In genomic region chr5:36585696-36586095, GRCh38 we compare ENCODE assay signal across 28 cellular contexts. TPM values are rescaled to one million over a fixed set of nuclear protein-coding genes. Genes with fewer than 3 reads are reported as not detected.
"Had no signal": no experiment of that assay in that cellular context is flagged by ENCODE, and none has a peak within 500 bp of the region (broad histone marks: within the 10 kb centered on the region; RNA-seq: fewer than 3 reads in every experiment).

No MANE protein-coding gene starts in this region.

- H3K27me3 ChIP-seq: breast epithelium, esophagus muscularis mucosa, foreskin keratinocyte, heart left ventricle, pancreas, sigmoid colon, uterus had no signal

- H3K36me3 ChIP-seq: breast epithelium, esophagus muscularis mucosa, heart left ventricle, pancreas, prostate gland, sigmoid colon, thoracic aorta, uterus had no signal

- H3K27ac ChIP-seq: breast epithelium, esophagus muscularis mucosa, foreskin keratinocyte, heart left ventricle, pancreas, prostate gland, sigmoid colon, thoracic aorta, uterus had no signal

- H3K4me3 ChIP-seq: breast epithelium, esophagus muscularis mucosa, heart left ventricle, pancreas, prostate gland, sigmoid colon, thoracic aorta, uterus had no signal

- ATAC-seq: activated naive CD8-positive, alpha-beta T cell treated with anti-CD3 and anti-CD28 coated beads, Interleukin-2, amount 50 U/mL, for 24 hours; foreskin keratinocyte; heart left ventricle; naive thymus-derived CD8-positive, alpha-beta T cell; pancreas; stimulated activated effector memory CD8-positive, alpha-beta T cell treated with anti-CD3 and anti-CD28 coated beads, Interleukin-12 subunit alpha, Interleukin-12 subunit beta, amount 100 ng/mL, for 72 hours; WTC11 had no signal

- DNase-seq: activated CD4-positive, alpha-beta memory T cell treated with anti-CD3 and anti-CD28 coated beads, Interleukin-2, amount 10 ng/mL, durations not matched to agents 7 days and 5 days; activated CD4-positive, alpha-beta T cell treated with anti-CD3 and anti-CD28 coated beads for 1 hour; activated CD4-positive, alpha-beta T cell treated with anti-CD3 and anti-CD28 coated beads, Interleukin-2, amount 10 ng/mL, durations not matched to agents 7 days and 5 days; activated CD8-positive, alpha-beta memory T cell treated with anti-CD3 and anti-CD28 coated beads, Interleukin-2, amount 50 U/mL, for 48 hours; activated gamma-delta T cell; activated naive CD4-positive, alpha-beta T cell treated with anti-CD3 and anti-CD28 coated beads, Interleukin-2, amount 50 U/mL, for 16 hours; activated naive CD8-positive, alpha-beta T cell treated with anti-CD3 and anti-CD28 coated beads, Interleukin-2, amount 50 U/mL, for 24 hours; activated T-cell treated with anti-CD3 and anti-CD28 coated beads, Interleukin-2, amount 50 U/mL, for 24 hours; amygdala; endodermal cell; foreskin keratinocyte; heart left ventricle; hypothalamus; immature natural killer cell; naive thymus-derived CD8-positive, alpha-beta T cell; nucleus accumbens; pancreas; sigmoid colon; small intestine; stimulated activated CD4-positive, alpha-beta T cell treated with anti-CD3 and anti-CD28 coated beads, Interleukin-4, amount 100 ng/mL, for 24 hours; trophoblast cell; uterus had no signal

- H3K4me1 ChIP-seq: breast epithelium, esophagus muscularis mucosa, foreskin keratinocyte, pancreas, prostate gland, sigmoid colon, uterus had no signal

- H3K9me3 ChIP-seq: breast epithelium, esophagus muscularis mucosa, heart left ventricle, pancreas, prostate gland, sigmoid colon, thoracic aorta, uterus had no signal

RNA-seq across cellular contexts. Expression of gene SLC1A3, which starts 20.7 kb away (rescaled TPM):
- total RNA-seq: activated CD4-positive, alpha-beta memory T cell treated with anti-CD3 and anti-CD28 coated beads, Interleukin-2, amount 10 ng/mL, durations not matched to agents 7 days and 5 days; activated CD4-positive, alpha-beta T cell treated with anti-CD3 and anti-CD28 coated beads, Interleukin-2, amount 10 ng/mL, durations not matched to agents 7 days and 5 days; naive thymus-derived CD8-positive, alpha-beta T cell had no signal
